In the genomic region with DNA sequence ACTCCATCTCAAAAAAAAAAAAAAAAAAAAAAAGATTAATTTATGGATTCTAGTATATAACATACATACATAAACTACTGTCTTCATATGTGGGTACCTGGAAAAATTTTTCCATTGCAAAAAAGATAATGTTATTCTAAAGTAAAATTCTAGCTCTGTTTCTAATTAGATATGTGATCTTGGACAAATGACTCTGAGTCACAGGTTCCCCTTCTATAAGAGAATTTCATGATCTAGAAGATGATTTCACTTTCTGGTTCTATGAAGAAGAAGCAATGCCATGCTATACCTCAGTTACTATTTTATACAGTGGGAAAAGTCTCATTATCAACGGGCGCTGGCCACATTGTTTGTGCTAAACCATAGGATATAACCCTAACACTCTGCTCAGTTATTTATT, we compare ENCODE assay signal across 25 cellular contexts.
"Had no signal": no experiment of that assay in that cellular context is flagged by ENCODE, and none has a peak within 500 bp of the region (broad histone marks: within the 10 kb centered on the region; RNA-seq: fewer than 3 reads in every experiment).

No MANE protein-coding gene starts in this region.

- H3K27ac ChIP-seq: colonic mucosa, epithelial cell of prostate, gastroesophageal sphincter, left lung, prostate gland, sigmoid colon, stomach, thyroid gland had no signal

- H3K4me1 ChIP-seq: colonic mucosa, left lung, prostate gland had no signal

- H3K36me3 ChIP-seq: colonic mucosa, gastroesophageal sphincter, heart left ventricle, left lung, prostate gland, sigmoid colon, stomach, thyroid gland, vagina had no signal

- H3K27me3 ChIP-seq: colonic mucosa, gastroesophageal sphincter, heart left ventricle, left lung, sigmoid colon, stomach, thyroid gland, vagina had no signal

- H3K9me3 ChIP-seq: colonic mucosa, gastroesophageal sphincter, heart left ventricle, left lung, prostate gland, sigmoid colon, stomach, thyroid gland, vagina had no signal

- DNase-seq: colonic mucosa; effector CD8-positive, alpha-beta T cell; endodermal cell; heart left ventricle; hippocampal formation; left cardiac atrium; left lung; mesenchymal stem cell; naive thymus-derived CD4-positive, alpha-beta T cell; nephron progenitor cell; nucleus accumbens; right cardiac atrium; sigmoid colon; stimulated activated CD4-positive, alpha-beta T cell treated with anti-CD3 and anti-CD28 coated beads, Interleukin-2, amount 100 ng/mL, for 24 hours; stimulated activated CD4-positive, alpha-beta T cell treated with anti-CD3 and anti-CD28 coated beads, Interleukin-4, amount 100 ng/mL, for 24 hours; stimulated activated naive CD4-positive, alpha-beta T cell treated with Interleukin-2 at 50 U/mL for 16 hours; stomach; thyroid gland; trophoblast cell had no signal

- ATAC-seq: esophagus mucosa; gastroesophageal sphincter; heart left ventricle; left cardiac atrium; left lung; naive thymus-derived CD4-positive, alpha-beta T cell; right cardiac atrium; stimulated activated effector memory CD8-positive, alpha-beta T cell treated with anti-CD3 and anti-CD28 coated beads, Interleukin-12 subunit alpha, Interleukin-12 subunit beta, amount 100 ng/mL, for 72 hours had no signal

- H3K4me3 ChIP-seq: colonic mucosa, gastroesophageal sphincter, heart left ventricle, left lung, prostate gland, sigmoid colon, stomach, thyroid gland, vagina had no signal
